ENCODE assay signal across 1 cellular context in genomic region chr13:106567421-106568224, GRCh38.
TF ChIP-seq lines count a peak whose summit lies in the region.

Gene ARGLU1, minus strand, starts transcription at chr13:106568137. Its CDS starts 218 bp downstream, at chr13:106567919.

TF ChIP-seq in K562, 482 proteins besides CTCF, POLR2A, EP300 and RAD21 (continued from another document and continues in another):
- TF ChIP-seq CREB5 (CRISPR knock-in tag; IDR thresholded peaks at IDR 0.05) (no peak), RCOR1 (IDR thresholded peaks at IDR 0.05; ENCODE audit: borderline replicate concordance in 1 of 2, low read depth in 2 of 2, low read length in 2 of 2) (no peak), MLLT1 (IDR thresholded peaks at IDR 0.05) (no peak), ZNF212 (CRISPR knock-in tag; IDR thresholded peaks at IDR 0.05) (no peak), ZNF583 (CRISPR knock-in tag; IDR thresholded peaks at IDR 0.05) (no peak), POLR2AphosphoS5 (IDR thresholded peaks at IDR 0.05; ENCODE audit: control insufficient read depth, insufficient read depth, low read depth, low read length) (peak; percentile 70), E4F1 (CRISPR knock-in tag; IDR thresholded peaks at IDR 0.05; ENCODE audit: borderline replicate concordance) (no peak), POLR2B (IDR thresholded peaks at IDR 0.05; ENCODE audit: low read depth, partially characterized antibody) (peak; percentile 87), PTBP1 (IDR thresholded peaks at IDR 0.05; ENCODE audit: low read depth, low read length) (no peak), ZFX (CRISPR knock-in tag; IDR thresholded peaks at IDR 0.05) (peak; percentile 87), ZNF197 (CRISPR knock-in tag; IDR thresholded peaks at IDR 0.05; ENCODE audit: low read depth) (no peak), ZNF12 (CRISPR knock-in tag; IDR thresholded peaks at IDR 0.05) (peak; percentile 66; the same call in 1 of the 2 replicates), FOXM1 (IDR thresholded peaks at IDR 0.05; ENCODE audit: low read depth) (no peak), FOXM1 (CRISPR knock-in tag; IDR thresholded peaks at IDR 0.05; ENCODE audit: low read depth) (no peak), EHMT2 (IDR thresholded peaks at IDR 0.05) (no peak), OTX1 (CRISPR knock-in tag; IDR thresholded peaks at IDR 0.05) (no peak), E2F6 (IDR thresholded peaks at IDR 0.05; ENCODE audit: borderline replicate concordance in 1 of 2, extremely low read depth in 1 of 2, insufficient read depth in 1 of 2, insufficient read length in 1 of 2, low read depth in 1 of 2, low read length in 1 of 2, poor library complexity in 1 of 2, severe bottlenecking in 1 of 2) (peak in 1 of 2 experiments; percentile 24), BRD9 (IDR thresholded peaks at IDR 0.05; ENCODE audit: low read depth, partially characterized antibody) (no peak), ZNF717 (CRISPR knock-in tag; IDR thresholded peaks at IDR 0.05) (no peak), SP2 (IDR thresholded peaks at IDR 0.05; ENCODE audit: extremely low read depth, low read depth, low read length, poor library complexity, severe bottlenecking) (no peak), ZNF133 (CRISPR knock-in tag; IDR thresholded peaks at IDR 0.05) (no peak), ARNT (IDR thresholded peaks at IDR 0.05) (no peak), HSF4 (CRISPR knock-in tag; IDR thresholded peaks at IDR 0.05; ENCODE audit: borderline replicate concordance) (no peak), ERF (CRISPR knock-in tag; IDR thresholded peaks at IDR 0.05) (no peak), PTTG1 (tag; IDR thresholded peaks at IDR 0.05; ENCODE audit: low read depth) (no peak), ZNF311 (CRISPR knock-in tag; IDR thresholded peaks at IDR 0.05) (no peak), ID3 (CRISPR knock-in tag; IDR thresholded peaks at IDR 0.05) (no peak), ID3 (tag; IDR thresholded peaks at IDR 0.05) (no peak), ZBTB11 (CRISPR knock-in tag; IDR thresholded peaks at IDR 0.05) (no peak), POLR2G (IDR thresholded peaks at IDR 0.05; ENCODE audit: low read depth, low read length) (peak; percentile 94), LCOR (CRISPR knock-in tag; IDR thresholded peaks at IDR 0.05) (no peak), RUNX1 (IDR thresholded peaks at IDR 0.05; ENCODE audit: low read depth) (no peak), SMAD2 (IDR thresholded peaks at IDR 0.05; ENCODE audit: low read depth, low read length) (no peak), SNIP1 (IDR thresholded peaks at IDR 0.05; ENCODE audit: low read depth) (no peak), ZBTB34 (CRISPR knock-in tag; IDR thresholded peaks at IDR 0.05) (no peak), MTF1 (CRISPR knock-in tag; IDR thresholded peaks at IDR 0.05; ENCODE audit: borderline replicate concordance) (no peak), TAF15 (IDR thresholded peaks at IDR 0.05; ENCODE audit: low read depth, low read length) (no peak), ETS1 (conservative IDR thresholded peaks at IDR 0.05; ENCODE audit: control insufficient read depth, low read depth, low read length) (no peak), SLC30A9 (CRISPR knock-in tag; IDR thresholded peaks at IDR 0.05) (no peak), KLF16 (IDR thresholded peaks at IDR 0.05) (no peak), CEBPG (CRISPR knock-in tag; IDR thresholded peaks at IDR 0.05) (no peak), CEBPG (tag; conservative IDR thresholded peaks at IDR 0.05 in 1 of 2, IDR thresholded peaks at IDR 0.05 in 1 of 2) (no peak), CBFB (CRISPR knock-in tag; IDR thresholded peaks at IDR 0.05) (no peak), SAP30 (IDR thresholded peaks at IDR 0.05; ENCODE audit: borderline replicate concordance, insufficient read depth, low read depth, low read length, poor library complexity, severe bottlenecking) (no peak), GTF2B (IDR thresholded peaks at IDR 0.05; ENCODE audit: extremely low read depth, insufficient read length) (no peak), CHD4 (IDR thresholded peaks at IDR 0.05; ENCODE audit: insufficient read depth, insufficient replicate concordance, low read depth, low read length, poor library complexity, severe bottlenecking) (no peak), NR1H2 (CRISPR knock-in tag; IDR thresholded peaks at IDR 0.05) (no peak), ZNF165 (CRISPR knock-in tag; IDR thresholded peaks at IDR 0.05; ENCODE audit: borderline replicate concordance) (no peak), HIVEP1 (CRISPR knock-in tag; IDR thresholded peaks at IDR 0.05) (no peak), CREBBP (IDR thresholded peaks at IDR 0.05; ENCODE audit: low read depth, low read length) (no peak), SMARCE1 (IDR thresholded peaks at IDR 0.05) (no peak), PRDM10 (IDR thresholded peaks at IDR 0.05; ENCODE audit: partially characterized antibody) (no peak), ZKSCAN1 (IDR thresholded peaks at IDR 0.05; ENCODE audit: low read depth, low read length) (no peak), SMARCB1 (IDR thresholded peaks at IDR 0.05; ENCODE audit: insufficient read length, low read depth) (no peak), YBX1 (IDR thresholded peaks at IDR 0.05) (no peak), RBM39 (optimal IDR thresholded peaks at IDR 0.05; ENCODE audit: low read depth, low read length) (no peak)
